ENCODE assay signal across 15 cellular contexts in the genomic region with DNA sequence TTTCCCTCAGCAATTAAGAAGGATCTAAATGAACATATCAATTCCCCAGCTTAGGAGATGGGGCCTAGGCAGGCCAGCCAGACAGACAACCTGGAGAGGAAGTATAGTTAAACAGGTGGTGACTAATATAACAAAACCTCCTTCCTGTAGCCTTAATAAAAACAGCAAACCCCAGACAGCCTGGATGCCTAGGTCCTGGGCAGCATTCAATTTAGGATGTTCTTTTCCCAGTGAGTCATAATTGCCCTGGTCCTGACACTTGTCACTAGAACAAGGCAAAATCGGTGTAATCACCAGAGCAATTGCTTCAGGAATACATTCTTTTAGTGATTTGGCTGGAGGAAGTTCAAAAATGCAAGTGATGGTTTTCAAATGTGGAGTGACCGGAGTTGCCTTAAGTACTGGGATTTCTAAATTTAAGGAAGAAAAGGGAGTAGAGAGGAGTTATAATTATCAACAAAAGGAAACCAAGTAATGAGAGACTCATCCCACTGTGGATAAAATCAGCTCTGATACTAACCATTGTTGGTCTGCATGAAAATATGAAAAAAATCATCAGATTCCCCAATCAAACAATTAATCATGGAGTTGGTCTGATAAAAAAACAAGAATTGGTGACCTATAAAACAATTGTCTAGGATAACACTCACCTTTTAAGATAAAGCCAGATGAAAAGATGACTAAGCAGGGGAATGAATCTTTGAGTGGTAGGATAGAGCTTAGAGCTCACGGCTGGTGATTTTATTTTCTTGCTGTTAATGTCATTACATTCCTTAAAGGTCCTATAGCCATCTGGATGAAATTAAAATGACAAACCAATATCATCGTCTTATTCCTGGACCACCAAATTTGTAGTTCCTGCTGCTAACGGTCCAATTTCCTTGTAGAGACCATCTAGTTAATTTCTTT. TPM values are rescaled to one million over a fixed set of nuclear protein-coding genes. Genes with fewer than 3 reads are reported as not detected.
DNase-seq lines count a peak whose midpoint lies in the region; ATAC-seq lines count a peak whose summit lies in the region.
"Had no signal": no experiment of that assay in that cellular context is flagged by ENCODE, and none has a peak within 500 bp of the region (broad histone marks: within the 10 kb centered on the region; RNA-seq: fewer than 3 reads in every experiment).

No MANE protein-coding gene starts in this region.

- peak; percentile 20 for DNase-seq in ACHN
- peak; percentile 8 for DNase-seq in amniotic epithelial cell (ENCODE audit: low read depth)
- peak; percentile 70 for DNase-seq in glomerular visceral epithelial cell (ENCODE audit: extremely low spot score)
- no peak for DNase-seq in activated CD4-positive, alpha-beta memory T cell treated with anti-CD3 and anti-CD28 coated beads, Interleukin-2, amount 10 ng/mL, durations not matched to agents 7 days and 5 days
- no peak for DNase-seq in foreskin melanocyte
- no peak for DNase-seq in cerebellar cortex (ENCODE audit: low spot score)
- no peak for DNase-seq in activated CD8-positive, alpha-beta memory T cell treated with anti-CD3 and anti-CD28 coated beads, Interleukin-2, amount 50 U/mL, for 4 hours
- DNase-seq: activated T-cell treated with anti-CD3 and anti-CD28 coated beads, Interleukin-2, amount 50 U/mL, for 24 hours; BE2C; central memory CD4-positive, alpha-beta T cell; hypothalamus; mucosa of descending colon; NCI-H1105 treated with DMSO at 0.1 percent for 48 hours; sigmoid colon had no signal

- no peaks in the 10 kb centered on the region for H3K36me3 Mint-ChIP-seq in activated CD4-positive, alpha-beta memory T cell treated with anti-CD3 and anti-CD28 coated beads, Interleukin-2, amount 10 ng/mL, durations not matched to agents 7 days and 5 days (ENCODE audit: low read depth)

- in situ Hi-C loops in ACHN (cut with HindIII; ENCODE audit: low pct_ligation_motif_present, low pct_unique_long_range_greater_than_20kb, low sequenced_read_pairs), result no loop called here

- POLR2A ChIA-PET in activated CD4-positive, alpha-beta memory T cell treated with anti-CD3 and anti-CD28 coated beads, Interleukin-2, amount 10 ng/mL, durations not matched to agents 7 days and 5 days (lab: Charles Lee), result no interaction called here

- no peaks in the 10 kb centered on the region for H3K9me3 Mint-ChIP-seq in activated CD4-positive, alpha-beta memory T cell treated with anti-CD3 and anti-CD28 coated beads, Interleukin-2, amount 10 ng/mL, durations not matched to agents 7 days and 5 days
- H3K9me3 Mint-ChIP-seq: activated T-cell treated with anti-CD3 and anti-CD28 coated beads, Interleukin-2, amount 50 U/mL, for 24 hours had no signal

- ATAC-seq in HG02870 (IDR thresholded peaks at IDR 0.05; ENCODE audit: unreplicated experiment), result peak; percentile 53
- ATAC-seq: mucosa of descending colon had no signal

- H3K4me1 Mint-ChIP-seq in activated CD4-positive, alpha-beta memory T cell treated with anti-CD3 and anti-CD28 coated beads, Interleukin-2, amount 10 ng/mL, durations not matched to agents 7 days and 5 days, result no peaks in the 10 kb centered on the region

- H3K4me3 Mint-ChIP-seq in activated CD4-positive, alpha-beta memory T cell treated with anti-CD3 and anti-CD28 coated beads, Interleukin-2, amount 10 ng/mL, durations not matched to agents 7 days and 5 days, result no peak overlapping the region
- H3K4me3 Mint-ChIP-seq: activated T-cell treated with anti-CD3 and anti-CD28 coated beads, Interleukin-2, amount 50 U/mL, for 24 hours had no signal

- no peak overlapping the region for H3K27ac Mint-ChIP-seq in activated CD4-positive, alpha-beta memory T cell treated with anti-CD3 and anti-CD28 coated beads, Interleukin-2, amount 10 ng/mL, durations not matched to agents 7 days and 5 days
- H3K27ac Mint-ChIP-seq: activated T-cell treated with anti-CD3 and anti-CD28 coated beads, Interleukin-2, amount 50 U/mL, for 24 hours had no signal

- peaks cover 7% of the 10 kb centered on the region for H3K27me3 Mint-ChIP-seq in activated CD4-positive, alpha-beta memory T cell treated with anti-CD3 and anti-CD28 coated beads, Interleukin-2, amount 10 ng/mL, durations not matched to agents 7 days and 5 days

- CTCF ChIA-PET in activated CD4-positive, alpha-beta memory T cell treated with anti-CD3 and anti-CD28 coated beads, Interleukin-2, amount 10 ng/mL, durations not matched to agents 7 days and 5 days (lab: Charles Lee), result no interaction called here

RNA-seq across cellular contexts. Expression of gene TARS1, which starts 39.0 kb away (rescaled TPM):
- 100 to 1,000 TPM; 195 to 201 TPM for total RNA-seq in activated CD4-positive, alpha-beta memory T cell treated with anti-CD3 and anti-CD28 coated beads, Interleukin-2, amount 10 ng/mL, durations not matched to agents 7 days and 5 days

Comparison
In these comparisons a context has a peak if more than half of its experiments do, and no peak if none do; other contexts are left out.
1. DNase-seq: peak in ACHN (single experiment), amniotic epithelial cell (single experiment) and glomerular visceral epithelial cell (single experiment); none in activated CD4-positive, alpha-beta memory T cell treated with anti-CD3 and anti-CD28 coated beads, Interleukin-2, amount 10 ng/mL, durations not matched to agents 7 days and 5 days (single experiment), foreskin melanocyte (single experiment), cerebellar cortex (single experiment) and activated CD8-positive, alpha-beta memory T cell treated with anti-CD3 and anti-CD28 coated beads, Interleukin-2, amount 50 U/mL, for 4 hours (single experiment).